26 cellular contexts compared by ENCODE assay signal in the genomic region with DNA sequence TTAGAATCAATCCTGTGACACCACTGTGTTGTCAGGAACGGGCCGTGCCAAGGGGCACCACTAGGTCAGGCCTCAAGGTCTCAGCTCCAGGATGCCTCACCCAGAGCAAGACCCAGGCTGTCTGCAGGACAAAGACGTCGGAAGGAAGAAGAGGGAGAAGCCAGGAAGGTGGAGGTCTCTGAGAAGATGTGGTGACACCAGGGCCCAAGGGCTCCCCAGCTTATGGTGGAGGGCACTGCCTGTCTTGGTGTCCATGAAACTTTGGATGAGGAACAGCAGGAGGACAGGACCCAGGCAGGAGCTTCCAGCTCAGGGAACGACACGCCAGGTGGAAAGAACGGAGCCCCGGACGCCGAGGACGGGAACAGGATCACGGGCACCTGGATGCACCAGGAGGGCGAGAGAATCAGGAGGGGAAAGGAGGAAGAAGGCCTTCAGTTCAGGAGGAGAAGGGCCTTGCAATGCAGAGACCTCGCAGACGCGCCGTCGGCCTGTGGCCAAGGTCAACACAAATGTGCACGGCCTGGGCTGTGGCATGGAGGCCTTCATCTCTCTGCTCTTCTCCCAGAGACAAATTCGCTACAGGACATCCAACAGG. TPM values are rescaled to one million over a fixed set of nuclear protein-coding genes. Genes with fewer than 3 reads are reported as not detected.
DNase-seq lines count a peak whose midpoint lies in the region; ATAC-seq, FAIRE-seq and TF ChIP-seq lines count a peak whose summit lies in the region.
"Had no signal": no experiment of that assay in that cellular context is flagged by ENCODE, and none has a peak within 500 bp of the region (broad histone marks: within the 10 kb centered on the region; RNA-seq: fewer than 3 reads in every experiment).

No MANE protein-coding gene starts in this region.

- H3K79me1 ChIP-seq in neuronal stem cell (ENCODE audit: low read depth, low read length) = peaks cover 1% of the 10 kb centered on the region

- peaks cover 4% of the 10 kb centered on the region for H3K27me3 Mint-ChIP-seq in WTC11 (ENCODE audit: low read depth)

- no peak overlapping the region for H2BK12ac ChIP-seq in neuronal stem cell (ENCODE audit: low read length)

- intact Hi-C loops in right cardiac atrium (cut with DNase I) = no loop called here
- intact Hi-C loops in left cardiac atrium (cut with DNase I) = no loop called here

- H3K36me3 ChIP-seq in neuronal stem cell (replicated peaks in 1 of 2; ENCODE audit: control insufficient read depth in 2 of 2, insufficient read depth in 2 of 2, low read length in 2 of 2) = peaks cover 0 to 15% of the 10 kb centered on the region in 2 donors
- no peaks in the 10 kb centered on the region for H3K36me3 ChIP-seq in small intestine (ENCODE audit: control insufficient read depth in 2 of 2, insufficient read depth in 2 of 2, low read length in 2 of 2)
- H3K36me3 ChIP-seq: SJCRH30 had no signal

- no peak overlapping the region for H3K14ac ChIP-seq in neuronal stem cell (ENCODE audit: low read length)

- H4K8ac ChIP-seq in neuronal stem cell (ENCODE audit: low read depth, low read length) = no peak overlapping the region

- H3K27ac ChIP-seq in right cardiac atrium (ENCODE audit: low read length) = no peak overlapping the region
- H3K27ac ChIP-seq in C4-2B = peak overlapping the region; percentile 4; the same call in 1 of the 2 replicates
- no peak overlapping the region for H3K27ac ChIP-seq in neuronal stem cell (replicated peaks; ENCODE audit: low read length)
- no peak overlapping the region for H3K27ac ChIP-seq in small intestine (ENCODE audit: low read depth in 1 of 2, low read length in 1 of 2)
- H3K27ac ChIP-seq: PC-9, SJCRH30 had no signal

- H3K27me3 ChIP-seq in right cardiac atrium (ENCODE audit: control insufficient read depth, insufficient read depth) (no peaks in the 10 kb centered on the region), neuronal stem cell (ENCODE audit: control insufficient read depth in 3 of 3, insufficient read depth in 3 of 3, low read depth in 1 of 3, low read length in 3 of 3) (no peaks in the 10 kb centered on the region), small intestine (ENCODE audit: control insufficient read depth in 2 of 2, insufficient read depth in 2 of 2, low read length in 2 of 2) (peaks cover 4% of the 10 kb centered on the region in 2 donors)

- WGBS in right cardiac atrium = 88% methylated on average over 20 of the region's 20 CpGs
- WGBS in neuronal stem cell (ENCODE audit: extremely low coverage in 2 of 2, insufficient read length in 2 of 2, insufficient replicate concordance in 1 of 2), 2 donors = no CpG with 5 or more reads among the region's 20 CpGs
- 88 to 91% (median 90%) methylated on average over 20 of the region's 20 CpGs for WGBS in small intestine, 3 donors

- no peaks in the 10 kb centered on the region for H3K4me1 Mint-ChIP-seq in WTC11

- no peak for FAIRE-seq in small intestine (lab: Jason Lieb, UNC)
- FAIRE-seq: A204.1, GM18507, K562 had no signal

- H3K4me2 ChIP-seq in neuronal stem cell (ENCODE audit: insufficient read depth, low read length, poor library complexity, severe bottlenecking) = no peak overlapping the region
- H3K4me2 ChIP-seq: PC-9 had no signal

- no peak overlapping the region for H3K4me3 Mint-ChIP-seq in WTC11
- H3K4me3 Mint-ChIP-seq: CD4-positive, CD25-positive, alpha-beta regulatory T cell had no signal

- CTCF ChIA-PET in WTC11 (lab: Charles Lee) = interaction anchor here (0.9 to 1.6 kb wide), 5 partner anchors 17 to 194 kb away, joined by 3 to 8 read pairs (median 3); no protein-coding TSS in a partner anchor

- H4K91ac ChIP-seq in neuronal stem cell (ENCODE audit: low read depth, low read length, poor library complexity) = no peak overlapping the region

- peaks cover 6% of the 10 kb centered on the region for H3K36me3 Mint-ChIP-seq in WTC11
- H3K36me3 Mint-ChIP-seq: CD4-positive, CD25-positive, alpha-beta regulatory T cell had no signal

- H2BK15ac ChIP-seq in neuronal stem cell (ENCODE audit: low read length) = no peak overlapping the region

- H2AFZ ChIP-seq in neuronal stem cell (ENCODE audit: low read length) = no peak overlapping the region
- H2AFZ ChIP-seq: PC-9 had no signal

- TF ChIP-seq CTCF in C4-2B (conservative IDR thresholded peaks at IDR 0.05) = no peak
- TF ChIP-seq CTCF in WTC11 (IDR thresholded peaks at IDR 0.05) = no peak

- peak overlapping the region; percentile 38 for H3K23ac ChIP-seq in neuronal stem cell (ENCODE audit: low read depth, low read length, poor library complexity)

- H3K9me3 ChIP-seq in right cardiac atrium (ENCODE audit: control insufficient read depth, low read length) = no peaks in the 10 kb centered on the region
- no peaks in the 10 kb centered on the region for H3K9me3 ChIP-seq in neuronal stem cell (replicated peaks in 1 of 2; ENCODE audit: control insufficient read depth in 2 of 2, insufficient read depth in 1 of 2, low read depth in 1 of 2, low read length in 2 of 2)
- no peaks in the 10 kb centered on the region for H3K9me3 ChIP-seq in small intestine (ENCODE audit: control insufficient read depth, low read depth)
- H3K9me3 ChIP-seq: SJCRH30 had no signal

- peak overlapping the region; percentile 52 for H3K27ac Mint-ChIP-seq in WTC11

- no peaks in the 10 kb centered on the region for H3K9me3 Mint-ChIP-seq in WTC11
- H3K9me3 Mint-ChIP-seq: CD4-positive, CD25-positive, alpha-beta regulatory T cell; H9 had no signal

- ATAC-seq in right cardiac atrium (no peak), left cardiac atrium (no peak), WTC11 (no peak)
- ATAC-seq: SK-N-SH treated with all-trans-retinoic acid at 6 μM for 48 hours had no signal

- H3K18ac ChIP-seq in neuronal stem cell (ENCODE audit: low read length) = no peak overlapping the region

- H3K4ac ChIP-seq in neuronal stem cell (ENCODE audit: low read length) = no peak overlapping the region

- H2BK120ac ChIP-seq in neuronal stem cell (ENCODE audit: low read depth, low read length) = no peak overlapping the region

- peak overlapping the region; percentile 3 for H2AK5ac ChIP-seq in neuronal stem cell (ENCODE audit: low read depth, low read length)

- POLR2A ChIA-PET in WTC11 (lab: Charles Lee) = no interaction called here

- H3K9ac ChIP-seq in neuronal stem cell (ENCODE audit: low read depth, low read length, poor library complexity) = no peak overlapping the region

- H3K4me3 ChIP-seq in right cardiac atrium (ENCODE audit: low read length) (no peak overlapping the region), neuronal stem cell (ENCODE audit: low read length in 2 of 2) (no peak overlapping the region), small intestine (ENCODE audit: low read depth in 1 of 2, low read length in 2 of 2) (no peak overlapping the region)
- H3K4me3 ChIP-seq: K562, PC-9, SJCRH30 had no signal

- H3K4me1 ChIP-seq in right cardiac atrium (ENCODE audit: control insufficient read depth, insufficient read depth, low read length) = no peaks in the 10 kb centered on the region
- peaks cover 15 to 24% of the 10 kb centered on the region in 2 donors for H3K4me1 ChIP-seq in neuronal stem cell (ENCODE audit: control insufficient read depth in 2 of 2, insufficient read depth in 1 of 2, low read depth in 1 of 2, low read length in 2 of 2)
- H3K4me1 ChIP-seq in small intestine (ENCODE audit: control insufficient read depth in 2 of 2, insufficient read depth in 1 of 2, low read depth in 1 of 2, low read length in 1 of 2) = no peaks in the 10 kb centered on the region
- H3K4me1 ChIP-seq: SJCRH30 had no signal

- DNase-seq in right cardiac atrium (peak; percentile 3 to 31 (median 25)), left cardiac atrium (no peak), WTC11 (ENCODE audit: low spot score) (no peak), neuronal stem cell (ENCODE audit: low spot score) (no peak), small intestine (no peak), NCI-H510A (lab: John Stamatoyannopoulos, UW) (no peak)
- no peak for DNase-seq in central memory CD4-positive, alpha-beta T cell
- DNase-seq: AML-193; CD4-positive, CD25-positive, alpha-beta regulatory T cell; DMS153; DND-41; Kasumi-1; NCI-H1105; NCI-H146; NCI-H2029; NCI-H446 treated with DMSO at 0.1 percent for 48 hours; NCI-H526 treated with DMSO at 0.1 percent for 48 hours; PC-9; RPMI8226 had no signal

- H2BK5ac ChIP-seq in neuronal stem cell (ENCODE audit: low read length) = no peak overlapping the region

TF ChIP-seq in WTC11, 78 proteins besides CTCF, POLR2A, EP300 and RAD21 (continues in another document):
- no peak for TF ChIP-seq RELA (CRISPR knock-in tag; IDR thresholded peaks at IDR 0.05; ENCODE audit: borderline replicate concordance)
- no peak for TF ChIP-seq ETV6 (CRISPR knock-in tag; IDR thresholded peaks at IDR 0.05)
- TF ChIP-seq ZNF671 (CRISPR knock-in tag; IDR thresholded peaks at IDR 0.05) = no peak
- no peak for TF ChIP-seq JAZF1 (CRISPR knock-in tag; IDR thresholded peaks at IDR 0.05)
- TF ChIP-seq GRHL2 (CRISPR knock-in tag; IDR thresholded peaks at IDR 0.05; ENCODE audit: insufficient replicate concordance, severe bottlenecking) = no peak
- TF ChIP-seq, protein P1, sequence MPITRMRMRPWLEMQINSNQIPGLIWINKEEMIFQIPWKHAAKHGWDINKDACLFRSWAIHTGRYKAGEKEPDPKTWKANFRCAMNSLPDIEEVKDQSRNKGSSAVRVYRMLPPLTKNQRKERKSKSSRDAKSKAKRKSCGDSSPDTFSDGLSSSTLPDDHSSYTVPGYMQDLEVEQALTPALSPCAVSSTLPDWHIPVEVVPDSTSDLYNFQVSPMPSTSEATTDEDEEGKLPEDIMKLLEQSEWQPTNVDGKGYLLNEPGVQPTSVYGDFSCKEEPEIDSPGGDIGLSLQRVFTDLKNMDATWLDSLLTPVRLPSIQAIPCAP (CRISPR knock-in tag; IDR thresholded peaks at IDR 0.05) = no peak
- no peak for TF ChIP-seq ZNF138 (CRISPR knock-in tag; conservative IDR thresholded peaks at IDR 0.05)
- TF ChIP-seq ZNF232 (CRISPR knock-in tag; IDR thresholded peaks at IDR 0.05) = no peak
- no peak for TF ChIP-seq CBFB (CRISPR knock-in tag; IDR thresholded peaks at IDR 0.05; ENCODE audit: low read depth)

RNA-seq across cellular contexts. Expression of a gene that starts 49.4 kb away (rescaled TPM):
- total RNA-seq in right cardiac atrium (10 to 100 TPM; 23.0 to 27.6 (median 25.2) TPM), left cardiac atrium (10 to 100 TPM; 19.3 to 29.9 TPM), WTC11 (2021) (50.2 to 61.3 TPM (median 51.3 TPM) in 3 replicates)
- polyA plus RNA-seq in right cardiac atrium (15.3 TPM), small intestine (10 to 100 TPM; 20.3 to 23.3 (median 22.5) TPM)
- polyA plus RNA-seq in neuronal stem cell (2013, experiment 1 of 2) = 33.5 TPM
- polyA plus RNA-seq in neuronal stem cell (2013, experiment 2 of 2) = 33.7 TPM

Comparison
In these comparisons a context has a peak if more than half of its experiments do, and no peak if none do; other contexts are left out.
1. DNase-seq: peak in right cardiac atrium (3 of 3); none in left cardiac atrium (single experiment), WTC11 (single experiment), neuronal stem cell (single experiment), small intestine (single experiment), NCI-H510A (single experiment) and central memory CD4-positive, alpha-beta T cell (single experiment).